1 cellular context compared by ENCODE assay signal in genomic region chr19:4715529-4716221, GRCh38.
TF ChIP-seq lines count a peak whose summit lies in the region.

No MANE protein-coding gene starts in this region.

TF ChIP-seq in HCT116, 20 proteins besides CTCF, POLR2A, EP300 and RAD21 (continued from another document):
- TF ChIP-seq TCF7L2 (IDR thresholded peaks at IDR 0.05; ENCODE audit: borderline replicate concordance, extremely low read depth, insufficient read depth, insufficient read length) (no peak), ATF3 (IDR thresholded peaks at IDR 0.05) (no peak), CBX3 (IDR thresholded peaks at IDR 0.05; ENCODE audit: low read depth) (no peak), ELF1 (IDR thresholded peaks at IDR 0.05; ENCODE audit: borderline replicate concordance, low read depth) (no peak), ZNF274 (IDR thresholded peaks at IDR 0.05; ENCODE audit: low read depth, low read length) (no peak), EGR1 (IDR thresholded peaks at IDR 0.05; ENCODE audit: low read depth) (no peak), SP1 (IDR thresholded peaks at IDR 0.05; ENCODE audit: low read depth) (no peak), YY1 (IDR thresholded peaks at IDR 0.05; ENCODE audit: extremely low read depth, insufficient replicate concordance, low read depth, low read length) (no peak), EZH2 (IDR thresholded peaks at IDR 0.05) (no peak), POLR2AphosphoS5 (IDR thresholded peaks at IDR 0.05; ENCODE audit: low read depth, low read length) (no peak)
- TF ChIP-seq, protein P1, sequence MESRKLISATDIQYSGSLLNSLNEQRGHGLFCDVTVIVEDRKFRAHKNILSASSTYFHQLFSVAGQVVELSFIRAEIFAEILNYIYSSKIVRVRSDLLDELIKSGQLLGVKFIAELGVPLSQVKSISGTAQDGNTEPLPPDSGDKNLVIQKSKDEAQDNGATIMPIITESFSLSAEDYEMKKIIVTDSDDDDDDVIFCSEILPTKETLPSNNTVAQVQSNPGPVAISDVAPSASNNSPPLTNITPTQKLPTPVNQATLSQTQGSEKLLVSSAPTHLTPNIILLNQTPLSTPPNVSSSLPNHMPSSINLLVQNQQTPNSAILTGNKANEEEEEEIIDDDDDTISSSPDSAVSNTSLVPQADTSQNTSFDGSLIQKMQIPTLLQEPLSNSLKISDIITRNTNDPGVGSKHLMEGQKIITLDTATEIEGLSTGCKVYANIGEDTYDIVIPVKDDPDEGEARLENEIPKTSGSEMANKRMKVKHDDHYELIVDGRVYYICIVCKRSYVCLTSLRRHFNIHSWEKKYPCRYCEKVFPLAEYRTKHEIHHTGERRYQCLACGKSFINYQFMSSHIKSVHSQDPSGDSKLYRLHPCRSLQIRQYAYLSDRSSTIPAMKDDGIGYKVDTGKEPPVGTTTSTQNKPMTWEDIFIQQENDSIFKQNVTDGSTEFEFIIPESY (IDR thresholded peaks at IDR 0.05; ENCODE audit: extremely low read depth, insufficient replicate concordance, low read length), result no peak
- TF ChIP-seq, protein P2, sequence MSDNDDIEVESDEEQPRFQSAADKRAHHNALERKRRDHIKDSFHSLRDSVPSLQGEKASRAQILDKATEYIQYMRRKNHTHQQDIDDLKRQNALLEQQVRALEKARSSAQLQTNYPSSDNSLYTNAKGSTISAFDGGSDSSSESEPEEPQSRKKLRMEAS (IDR thresholded peaks at IDR 0.05), result no peak
